ENCODE assay signal across 8 cellular contexts in the genomic region with DNA sequence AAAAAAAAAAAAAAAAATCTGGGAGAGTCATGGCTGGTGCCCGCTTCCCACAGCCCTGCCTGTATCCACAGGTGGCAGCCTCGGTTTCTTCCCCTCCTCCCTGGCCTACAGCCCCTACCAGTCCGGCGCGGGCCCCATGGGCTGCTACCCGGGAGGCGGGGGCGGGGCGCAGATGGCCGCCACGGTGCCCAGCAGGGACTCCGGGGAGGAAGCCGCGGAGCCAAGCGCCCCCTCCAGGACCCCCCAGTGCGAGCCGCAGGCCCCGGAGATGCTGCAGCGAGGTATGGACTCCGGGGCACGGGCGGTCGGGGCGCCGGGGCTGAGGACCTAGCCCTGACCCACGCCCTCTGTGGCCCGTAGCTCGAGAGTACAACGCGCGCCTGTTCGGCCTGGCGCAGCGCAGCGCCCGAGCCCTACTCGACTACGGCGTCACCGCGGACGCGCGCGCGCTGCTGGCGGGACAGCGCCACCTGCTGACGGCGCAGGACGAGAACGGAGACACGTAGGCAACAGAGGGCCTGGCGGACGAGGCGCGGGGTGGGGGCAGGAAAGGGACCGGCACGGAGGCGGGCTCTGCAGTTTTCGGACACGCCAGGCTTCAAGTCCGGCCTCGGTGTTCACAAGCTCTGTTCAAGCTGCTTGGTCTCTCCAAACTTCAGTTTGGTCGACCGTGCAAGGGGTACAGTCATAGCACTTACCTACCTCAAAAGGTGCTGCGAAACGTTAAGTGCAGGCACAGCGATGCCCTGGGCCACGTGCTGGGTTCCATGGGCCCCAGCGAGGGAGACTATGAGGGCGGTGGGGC. TPM values are rescaled to one million over a fixed set of nuclear protein-coding genes. Genes with fewer than 3 reads are reported as not detected.
DNase-seq lines count a peak whose midpoint lies in the region; ATAC-seq lines count a peak whose summit lies in the region.

No MANE protein-coding gene starts in this region.

- H3K79me1 ChIP-seq in neuronal stem cell (ENCODE audit: low read depth, low read length), result peaks cover 1% of the 10 kb centered on the region

- H3K9ac ChIP-seq in Karpas-422 (ENCODE audit: low read length), result peak overlapping the region; percentile 61
- H3K9ac ChIP-seq in neuronal stem cell (ENCODE audit: low read depth, low read length, poor library complexity), result peak overlapping the region; percentile 80
- H3K9ac ChIP-seq in subcutaneous abdominal adipose tissue (ENCODE audit: low read length in 5 of 5), result peak overlapping the region in 4 of 5 donors; percentile 39 to 68 (median 56)

- H2AK5ac ChIP-seq in neuronal stem cell (ENCODE audit: low read depth, low read length), result peak overlapping the region; percentile 59

- peak overlapping the region; percentile 55 for H2BK5ac ChIP-seq in neuronal stem cell (ENCODE audit: low read length)

- H3K9me3 ChIP-seq in Karpas-422 (ENCODE audit: low read length) (no peaks in the 10 kb centered on the region), neuronal stem cell (replicated peaks in 1 of 2; ENCODE audit: control insufficient read depth in 2 of 2, insufficient read depth in 1 of 2, low read depth in 1 of 2, low read length in 2 of 2) (no peaks in the 10 kb centered on the region), subcutaneous abdominal adipose tissue (ENCODE audit: control insufficient read depth in 5 of 5, low read length in 5 of 5) (no peaks in the 10 kb centered on the region)

- H2BK120ac ChIP-seq in neuronal stem cell (ENCODE audit: low read depth, low read length), result peak overlapping the region; percentile 88

- peak overlapping the region; percentile 43 for H2BK12ac ChIP-seq in neuronal stem cell (ENCODE audit: low read length)

- H3K4me3 ChIP-seq in Karpas-422 (ENCODE audit: low read length) (peak overlapping the region; percentile 69), neuronal stem cell (ENCODE audit: low read length in 2 of 2) (peak overlapping the region; percentile 40 to 78), subcutaneous abdominal adipose tissue (ENCODE audit: low read depth in 1 of 5, low read length in 5 of 5) (peak overlapping the region; percentile 40 to 68 (median 57))

- peak overlapping the region; percentile 62 for H3K23ac ChIP-seq in neuronal stem cell (ENCODE audit: low read depth, low read length, poor library complexity)

- no CpG with 5 or more reads among the region's 72 CpGs for WGBS in neuronal stem cell (ENCODE audit: extremely low coverage in 2 of 2, insufficient read length in 2 of 2, insufficient replicate concordance in 1 of 2), 2 donors

- H3K27me3 ChIP-seq in Karpas-422 (ENCODE audit: low read length), result no peaks in the 10 kb centered on the region
- peaks cover 0 to 9% (median 0%) of the 10 kb centered on the region in 3 experiments for H3K27me3 ChIP-seq in neuronal stem cell (ENCODE audit: control insufficient read depth in 3 of 3, insufficient read depth in 3 of 3, low read depth in 1 of 3, low read length in 3 of 3)
- no peaks in the 10 kb centered on the region for H3K27me3 ChIP-seq in subcutaneous abdominal adipose tissue (ENCODE audit: control insufficient read depth in 5 of 5, insufficient read depth in 4 of 5, low read length in 5 of 5)

- peak; percentile 43 for ATAC-seq in GM21529 (IDR thresholded peaks at IDR 0.05; ENCODE audit: unreplicated experiment)

- H3K79me2 ChIP-seq in Karpas-422 (ENCODE audit: low read length), result no peaks in the 10 kb centered on the region

- H4K20me1 ChIP-seq in Karpas-422 (ENCODE audit: insufficient read depth, low read depth, low read length), result no peaks in the 10 kb centered on the region

- H3K9me2 ChIP-seq in Karpas-422 (replicated peaks; ENCODE audit: insufficient read depth, low read length), result no peaks in the 10 kb centered on the region

- no peak overlapping the region for H2BK15ac ChIP-seq in neuronal stem cell (ENCODE audit: low read length)

- H4K91ac ChIP-seq in neuronal stem cell (ENCODE audit: low read depth, low read length, poor library complexity), result no peak overlapping the region

- peak overlapping the region; percentile 77 for H4K8ac ChIP-seq in neuronal stem cell (ENCODE audit: low read depth, low read length)

- H3K4ac ChIP-seq in neuronal stem cell (ENCODE audit: low read length), result no peak overlapping the region

- peak overlapping the region; percentile 91 for H3K18ac ChIP-seq in neuronal stem cell (ENCODE audit: low read length)

- no peaks in the 10 kb centered on the region for H3K36me3 ChIP-seq in Karpas-422 (ENCODE audit: insufficient read depth, low read length)
- H3K36me3 ChIP-seq in neuronal stem cell (replicated peaks in 1 of 2; ENCODE audit: control insufficient read depth in 2 of 2, insufficient read depth in 2 of 2, low read length in 2 of 2), result peaks cover 0 to 57% of the 10 kb centered on the region in 2 donors
- H3K36me3 ChIP-seq in subcutaneous abdominal adipose tissue (ENCODE audit: control insufficient read depth in 5 of 5, insufficient read depth in 5 of 5, low read length in 5 of 5), result peaks cover 0 to 53% (median 44%) of the 10 kb centered on the region in 5 donors

- H2AFZ ChIP-seq in Karpas-422 (ENCODE audit: low read length) (no peak overlapping the region; the same call in 1 of the 2 replicates), neuronal stem cell (ENCODE audit: low read length) (peak overlapping the region; percentile 93)

- peaks cover 23% of the 10 kb centered on the region for H3K4me1 ChIP-seq in Karpas-422 (ENCODE audit: low read length)
- peaks cover 9 to 17% of the 10 kb centered on the region in 2 donors for H3K4me1 ChIP-seq in neuronal stem cell (ENCODE audit: control insufficient read depth in 2 of 2, insufficient read depth in 1 of 2, low read depth in 1 of 2, low read length in 2 of 2)
- H3K4me1 ChIP-seq in subcutaneous abdominal adipose tissue (ENCODE audit: control insufficient read depth in 5 of 5, insufficient read depth in 5 of 5, low read length in 5 of 5), result peaks cover 3 to 44% (median 34%) of the 10 kb centered on the region in 5 donors

- H3K27ac ChIP-seq in Karpas-422 (ENCODE audit: low read length), result no peak overlapping the region
- H3K27ac ChIP-seq in neuronal stem cell (replicated peaks; ENCODE audit: low read length), result no peak overlapping the region
- H3K27ac ChIP-seq in subcutaneous abdominal adipose tissue (ENCODE audit: low read depth, low read length), result peak overlapping the region; percentile 70

- peak overlapping the region; percentile 60 for H3K14ac ChIP-seq in neuronal stem cell (ENCODE audit: low read length)

- peak overlapping the region; percentile 64 for H3K4me2 ChIP-seq in Karpas-422 (ENCODE audit: low read depth, low read length, poor library complexity, severe bottlenecking)
- H3K4me2 ChIP-seq in neuronal stem cell (ENCODE audit: insufficient read depth, low read length, poor library complexity, severe bottlenecking), result peak overlapping the region; percentile 68

- DNase-seq in DMS79 treated with DMSO at 0.1 percent for 48 hours (lab: John Stamatoyannopoulos, UW) (peak; percentile 61), Karpas-422 (peak; percentile 90), SHP77 (lab: John Stamatoyannopoulos, UW) (peak; percentile 48 to 81), foreskin melanocyte (peak; percentile 76), neuronal stem cell (ENCODE audit: low spot score) (peak; percentile 86)
- DNase-seq in activated naive CD4-positive, alpha-beta T cell (lab: John Stamatoyannopoulos, UW), result peak; percentile 70 to 85 (median 82)

RNA-seq across cellular contexts. Expression of gene NFKB2, which starts 3.9 kb away (rescaled TPM):
- total RNA-seq in Karpas-422 (2014; rRNA removed; shearing (Covaris generic); ENCODE audit: low replicate concordance), result 3.1 and 7.4 TPM in 2 replicates
- 7.6 TPM for polyA plus RNA-seq in neuronal stem cell (2013, experiment 1 of 2)
- 8.2 TPM for polyA plus RNA-seq in neuronal stem cell (2013, experiment 2 of 2)

RNA-seq across cellular contexts. Expression of gene PSD, which starts 19.2 kb away (rescaled TPM):
- 0.19 and 0.61 TPM in 2 replicates for total RNA-seq in Karpas-422 (2014; rRNA removed; shearing (Covaris generic); ENCODE audit: low replicate concordance)
- polyA plus RNA-seq in neuronal stem cell (2013, experiment 1 of 2), result 2.4 TPM
- polyA plus RNA-seq in neuronal stem cell (2013, experiment 2 of 2), result 1.9 TPM

RNA-seq across cellular contexts. Expression of gene FBXL15, which starts 21.2 kb away (rescaled TPM):
- total RNA-seq in Karpas-422 (2014; rRNA removed; shearing (Covaris generic); ENCODE audit: low replicate concordance), result 2.4 and 3.6 TPM in 2 replicates
- polyA plus RNA-seq in neuronal stem cell (2013, experiment 1 of 2), result 4.7 TPM
- polyA plus RNA-seq in neuronal stem cell (2013, experiment 2 of 2), result 4.8 TPM

RNA-seq across cellular contexts. Expression of gene CUEDC2, which starts 33.0 kb away (rescaled TPM):
- 27.1 and 34.1 TPM in 2 replicates for total RNA-seq in Karpas-422 (2014; rRNA removed; shearing (Covaris generic); ENCODE audit: low replicate concordance)
- polyA plus RNA-seq in neuronal stem cell (2013, experiment 1 of 2), result 114 TPM
- polyA plus RNA-seq in neuronal stem cell (2013, experiment 2 of 2), result 113 TPM

RNA-seq across cellular contexts. Expression of gene C10orf95, which starts 51.9 kb away (rescaled TPM):
- 0.78 TPM in 1 of 2 replicates, not detected in the other for total RNA-seq in Karpas-422 (2014; rRNA removed; shearing (Covaris generic); ENCODE audit: low replicate concordance)
- 0.10 TPM for polyA plus RNA-seq in neuronal stem cell (2013, experiment 1 of 2)
- 0.18 TPM for polyA plus RNA-seq in neuronal stem cell (2013, experiment 2 of 2)
